In the genomic region with DNA sequence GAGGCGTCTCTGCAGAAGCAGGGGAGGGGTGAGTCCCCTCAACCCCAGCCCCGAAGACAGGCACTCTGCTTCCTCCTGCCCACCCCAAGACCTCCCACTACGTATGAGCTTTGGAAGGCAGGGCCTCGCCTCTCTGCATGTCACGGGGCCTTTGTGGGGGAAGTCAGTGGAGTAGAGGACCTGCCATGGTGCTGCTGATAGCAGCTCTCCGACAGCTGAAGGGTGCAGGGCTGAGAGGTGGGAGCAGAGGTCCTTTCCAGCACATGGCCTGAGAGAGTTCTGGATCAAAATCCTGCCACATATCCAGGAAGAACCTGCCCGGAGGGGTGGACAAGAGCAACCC, we compare ENCODE assay signal across 17 cellular contexts. TPM values are rescaled to one million over a fixed set of nuclear protein-coding genes. Genes with fewer than 3 reads are reported as not detected.
DNase-seq lines count a peak whose midpoint lies in the region; ATAC-seq and TF ChIP-seq lines count a peak whose summit lies in the region.
"Had no signal": no experiment of that assay in that cellular context is flagged by ENCODE, and none has a peak within 500 bp of the region (broad histone marks: within the 10 kb centered on the region; RNA-seq: fewer than 3 reads in every experiment).

No MANE protein-coding gene starts in this region.

- CTCF ChIA-PET in CD4-positive, alpha-beta T cell (lab: Charles Lee) = no interaction called here

- no peak overlapping the region for H3K27ac Mint-ChIP-seq in CD4-positive, alpha-beta T cell
- peak overlapping the region; percentile 23 for H3K27ac Mint-ChIP-seq in dendritic cell treated with granulocyte-macrophage colony-stimulating factor and Interleukin-4, amounts not matched to agents 40 ng/mL and 50 ng/mL, for 4 days
- H3K27ac Mint-ChIP-seq in neural crest cell (ENCODE audit: unreplicated experiment) = no peak overlapping the region

- peaks cover 12% of the 10 kb centered on the region for H3K36me3 ChIP-seq in OCI-LY3 (replicated peaks; ENCODE audit: low read depth, low read length)

- H3K27me3 ChIP-seq in CD4-positive, alpha-beta T cell (ENCODE audit: control insufficient read depth, insufficient read depth, low read length) = peaks cover 18% of the 10 kb centered on the region
- H3K27me3 ChIP-seq in OCI-LY3 (ENCODE audit: low read depth, low read length) = no peaks in the 10 kb centered on the region

- no peaks in the 10 kb centered on the region for H3K9me3 Mint-ChIP-seq in CD4-positive, alpha-beta T cell
- H3K9me3 Mint-ChIP-seq in dendritic cell treated with granulocyte-macrophage colony-stimulating factor and Interleukin-4, amounts not matched to agents 40 ng/mL and 50 ng/mL, for 4 days = no peaks in the 10 kb centered on the region
- no peaks in the 10 kb centered on the region for H3K9me3 Mint-ChIP-seq in neural crest cell
- H3K9me3 Mint-ChIP-seq: T-helper 1 cell treated with Interleukin-12 subunit alpha and Interleukin-12 subunit beta and Interleukin-4 antibody, amounts not matched to agents 30 μg/mL and 1 μg/mL, for 36 hours had no signal

- intact Hi-C loops in CD4-positive, alpha-beta T cell (cut with DNase I, micrococcal nuclease) = loop anchor here in 1 of 2 experiments (5.0 kb wide), 1 partner anchor 53 kb away; a partner anchor contains a TSS
- intact Hi-C loops in dendritic cell treated with granulocyte-macrophage colony-stimulating factor and Interleukin-4, amounts not matched to agents 40 ng/mL and 50 ng/mL, for 4 days (cut with micrococcal nuclease) = loop anchor here (5.0 kb wide), 1 partner anchor 53 kb away; a partner anchor contains a TSS
- intact Hi-C loops in Right ventricle myocardium inferior (cut with DNase I) = loop anchor here (5.0 to 10.0 kb wide), 3 partner anchors 38 to 395 kb away; a partner anchor contains a TSS

- H3K79me2 ChIP-seq in OCI-LY3 (ENCODE audit: low read length) = no peaks in the 10 kb centered on the region; the same call in 1 of the 2 replicates

- no peak for ATAC-seq in CD4-positive, alpha-beta T cell (ENCODE audit: poor library complexity)
- no peak for ATAC-seq in Right ventricle myocardium inferior
- ATAC-seq: activated CD4-positive, CD25-positive, alpha-beta regulatory T cell treated with anti-CD3 and anti-CD28 coated beads, Interleukin-2, amount 50 U/mL, for 24 hours; activated CD8-positive, alpha-beta memory T cell treated with anti-CD3 and anti-CD28 coated beads, Interleukin-2, amount 10 ng/mL, durations not matched to agents 7 days and 5 days had no signal

- no peak overlapping the region for H3K27ac ChIP-seq in CD4-positive, alpha-beta T cell (ENCODE audit: low read depth, low read length)
- H3K27ac ChIP-seq in OCI-LY3 (ENCODE audit: low read length) = no peak overlapping the region
- H3K27ac ChIP-seq: ascending aorta had no signal

- no peak overlapping the region for H2AFZ ChIP-seq in OCI-LY3 (ENCODE audit: low read depth, low read length)

- DNase-seq in CD4-positive, alpha-beta T cell = no peak
- DNase-seq in neural crest cell (ENCODE audit: low read depth, low spot score) (no peak), Right ventricle myocardium inferior (ENCODE audit: missing footprints) (no peak), NCI-H1694 (lab: John Stamatoyannopoulos, UW) (no peak), GOT3 (lab: John Stamatoyannopoulos, UW) (no peak), NCI-H1436 (lab: John Stamatoyannopoulos, UW) (no peak)
- DNase-seq: activated CD8-positive, alpha-beta memory T cell treated with anti-CD3 and anti-CD28 coated beads, Interleukin-2, amount 10 ng/mL, durations not matched to agents 7 days and 5 days; activated gamma-delta T cell; foreskin melanocyte; MM.1S; NCI-H187; Right ventricle myocardium superior had no signal

- peaks cover 8% of the 10 kb centered on the region; the same call in 1 of the 2 replicates for H4K20me1 ChIP-seq in OCI-LY3 (ENCODE audit: insufficient read depth, low read length)

- no peak overlapping the region for H3K4me3 ChIP-seq in OCI-LY3 (ENCODE audit: low read length)
- H3K4me3 ChIP-seq: ascending aorta had no signal

- peaks cover 32% of the 10 kb centered on the region for H3K4me1 Mint-ChIP-seq in CD4-positive, alpha-beta T cell (ENCODE audit: low read depth)
- peaks cover 45% of the 10 kb centered on the region for H3K4me1 Mint-ChIP-seq in dendritic cell treated with granulocyte-macrophage colony-stimulating factor and Interleukin-4, amounts not matched to agents 40 ng/mL and 50 ng/mL, for 4 days (ENCODE audit: low read depth)
- H3K4me1 Mint-ChIP-seq in neural crest cell = peaks cover 30% of the 10 kb centered on the region

- TF ChIP-seq CTCF in CD4-positive, alpha-beta T cell (IDR thresholded peaks at IDR 0.05) = no peak
- TF ChIP-seq CTCF in OCI-LY3 (IDR thresholded peaks at IDR 0.05; ENCODE audit: low read depth, low read length) = no peak
- no peak for TF ChIP-seq CTCF in neural crest cell (conservative IDR thresholded peaks at IDR 0.05)

- H3K4me1 ChIP-seq in OCI-LY3 (ENCODE audit: low read length) = peaks cover 40% of the 10 kb centered on the region

- H3K9me3 ChIP-seq in CD4-positive, alpha-beta T cell (ENCODE audit: control insufficient read depth, low read length) = no peaks in the 10 kb centered on the region
- no peaks in the 10 kb centered on the region for H3K9me3 ChIP-seq in OCI-LY3 (ENCODE audit: insufficient read depth, low read length)
- H3K9me3 ChIP-seq: ascending aorta had no signal

- peak overlapping the region; percentile 43 for H3K4me2 ChIP-seq in OCI-LY3 (ENCODE audit: low read length)

- H3K36me3 Mint-ChIP-seq in CD4-positive, alpha-beta T cell (ENCODE audit: low read depth) = peaks cover 20% of the 10 kb centered on the region
- peaks cover 15% of the 10 kb centered on the region for H3K36me3 Mint-ChIP-seq in dendritic cell treated with granulocyte-macrophage colony-stimulating factor and Interleukin-4, amounts not matched to agents 40 ng/mL and 50 ng/mL, for 4 days (ENCODE audit: low read depth)
- H3K36me3 Mint-ChIP-seq in neural crest cell (ENCODE audit: low read depth) = peaks cover 4% of the 10 kb centered on the region

- H3K27me3 Mint-ChIP-seq in CD4-positive, alpha-beta T cell = peaks cover 30% of the 10 kb centered on the region
- H3K27me3 Mint-ChIP-seq in dendritic cell treated with granulocyte-macrophage colony-stimulating factor and Interleukin-4, amounts not matched to agents 40 ng/mL and 50 ng/mL, for 4 days = peaks cover 30% of the 10 kb centered on the region
- H3K27me3 Mint-ChIP-seq in neural crest cell (ENCODE audit: low read depth) = peaks cover 30% of the 10 kb centered on the region

- POLR2A ChIA-PET in CD4-positive, alpha-beta T cell (lab: Charles Lee) = interaction anchor here (1.5 to 2.1 kb wide), 2 partner anchors 13 kb away, joined by 7 to 10 read pairs; a partner anchor contains a TSS

- H3K4me3 Mint-ChIP-seq in CD4-positive, alpha-beta T cell = peak overlapping the region; percentile 56
- H3K4me3 Mint-ChIP-seq in dendritic cell treated with granulocyte-macrophage colony-stimulating factor and Interleukin-4, amounts not matched to agents 40 ng/mL and 50 ng/mL, for 4 days = no peak overlapping the region
- H3K4me3 Mint-ChIP-seq in neural crest cell = peak overlapping the region; percentile 82

- 0 out of 2 replicates have a peak overlapping the region, but pooled peaks have one; percentile 12 for H3K9ac ChIP-seq in OCI-LY3 (ENCODE audit: low read length)

RNA-seq across cellular contexts. Expression of a gene that starts 1.3 kb away (rescaled TPM):
- total RNA-seq in CD4-positive, alpha-beta T cell = under 1 TPM; 0.14 to 0.19 TPM
- total RNA-seq in neural crest cell (12.7 and 12.9 TPM in 2 replicates), Right ventricle myocardium inferior (7.4 TPM)

RNA-seq across cellular contexts. Expression of a gene that starts 12.6 kb away (rescaled TPM):
- 100 to 1,000 TPM; 167 to 169 TPM for total RNA-seq in CD4-positive, alpha-beta T cell
- 398 and 406 TPM in 2 replicates for total RNA-seq in neural crest cell
- 127 TPM for total RNA-seq in Right ventricle myocardium inferior

RNA-seq across cellular contexts. Expression of a gene that starts 54.4 kb away (rescaled TPM):
- 10 to 100 TPM; 57.0 to 61.1 TPM for total RNA-seq in CD4-positive, alpha-beta T cell
- total RNA-seq in neural crest cell = 104 and 131 TPM in 2 replicates
- 90.7 TPM for total RNA-seq in Right ventricle myocardium inferior

RNA-seq across cellular contexts. Expression of a gene that starts 56.6 kb away (rescaled TPM):
- 10 to 100 TPM; 10.9 to 12.2 TPM for total RNA-seq in CD4-positive, alpha-beta T cell
- total RNA-seq in neural crest cell (66.1 and 66.2 TPM in 2 replicates), Right ventricle myocardium inferior (66.7 TPM)
